Comparison of ENCODE assay signal across 17 cellular contexts in genomic region chr5:90873033-90873517, GRCh38.
A peak's percentile ranks its signal among the peaks of the same experiment; 100 is the strongest.
DNase-seq lines count a peak whose midpoint lies in the region; ATAC-seq, FAIRE-seq and TF ChIP-seq lines count a peak whose summit lies in the region.
"Had no signal": no experiment of that assay in that cellular context is flagged by ENCODE, and none has a peak within 500 bp of the region (broad histone marks: within the 10 kb centered on the region; RNA-seq: fewer than 3 reads in every experiment).

No MANE protein-coding gene starts in this region.

- CTCF ChIA-PET in activated CD4-positive, alpha-beta T cell treated with anti-CD3 and anti-CD28 coated beads for 36 hours (lab: Charles Lee) = interaction anchor here (1.1 to 3.0 kb wide), 3 partner anchors 9 to 511 kb away, joined by 3 to 13 read pairs (median 4); partner anchors contain the start of gene ARRDC3

- 55 to 57% methylated on average over 3 of the region's 3 CpGs for WGBS in pancreas, 2 donors

- no peaks in the 10 kb centered on the region for H3K27me3 ChIP-seq in pancreas
- H3K27me3 ChIP-seq in effector memory CD4-positive, alpha-beta T cell (replicated peaks; ENCODE audit: control insufficient read depth, insufficient read depth, low read length, poor library complexity, severe bottlenecking) = no peaks in the 10 kb centered on the region
- H3K27me3 ChIP-seq: ascending aorta, testis had no signal

- no peak overlapping the region for H3K4me3 ChIP-seq in pancreas
- no peak overlapping the region for H3K4me3 ChIP-seq in effector memory CD4-positive, alpha-beta T cell (ENCODE audit: insufficient read depth, low read depth, low read length, poor library complexity, severe bottlenecking)
- H3K4me3 ChIP-seq: ascending aorta, K562, mucosa of descending colon, testis had no signal

- H3K4me1 Mint-ChIP-seq in activated CD4-positive, alpha-beta T cell treated with anti-CD3 and anti-CD28 coated beads for 36 hours = peaks cover 30% of the 10 kb centered on the region
- H3K4me1 Mint-ChIP-seq in activated naive CD8-positive, alpha-beta T cell treated with anti-CD3 and anti-CD28 coated beads, Interleukin-2, amount 50 U/mL, for 24 hours = peaks cover 49% of the 10 kb centered on the region

- peak; percentile 86 for ATAC-seq in activated CD4-positive, alpha-beta T cell treated with anti-CD3 and anti-CD28 coated beads for 36 hours
- peak; percentile 80 for ATAC-seq in activated naive CD8-positive, alpha-beta T cell treated with anti-CD3 and anti-CD28 coated beads, Interleukin-2, amount 50 U/mL, for 24 hours
- peak in 3 of 4 donors; percentile 43 to 70 (median 69) for ATAC-seq in pancreas
- ATAC-seq: K562, mucosa of descending colon had no signal

- H3K27me3 Mint-ChIP-seq in activated CD4-positive, alpha-beta T cell treated with anti-CD3 and anti-CD28 coated beads for 36 hours = peaks cover 38% of the 10 kb centered on the region
- peaks cover 38% of the 10 kb centered on the region for H3K27me3 Mint-ChIP-seq in activated naive CD8-positive, alpha-beta T cell treated with anti-CD3 and anti-CD28 coated beads, Interleukin-2, amount 50 U/mL, for 24 hours
- H3K27me3 Mint-ChIP-seq: progenitor cell of endocrine pancreas had no signal

- H3K9me3 Mint-ChIP-seq in activated CD4-positive, alpha-beta T cell treated with anti-CD3 and anti-CD28 coated beads for 36 hours (ENCODE audit: low read depth) = no peaks in the 10 kb centered on the region
- no peaks in the 10 kb centered on the region for H3K9me3 Mint-ChIP-seq in activated naive CD8-positive, alpha-beta T cell treated with anti-CD3 and anti-CD28 coated beads, Interleukin-2, amount 50 U/mL, for 24 hours

- no peaks in the 10 kb centered on the region for H3K9me3 ChIP-seq in pancreas
- no peaks in the 10 kb centered on the region for H3K9me3 ChIP-seq in effector memory CD4-positive, alpha-beta T cell (ENCODE audit: control insufficient read depth, low read length)
- H3K9me3 ChIP-seq: ascending aorta, mucosa of descending colon, testis had no signal

- peaks cover 0 to 18% (median 13%) of the 10 kb centered on the region in 3 donors for H3K4me1 ChIP-seq in pancreas
- H3K4me1 ChIP-seq in effector memory CD4-positive, alpha-beta T cell (ENCODE audit: control insufficient read depth, insufficient read depth, low read length, poor library complexity, severe bottlenecking) = no peaks in the 10 kb centered on the region

- intact Hi-C loops in activated CD4-positive, alpha-beta T cell treated with anti-CD3 and anti-CD28 coated beads for 36 hours (cut with DNase I, micrococcal nuclease) = loop anchor here (1.0 to 10.0 kb wide), 4 partner anchors 184 to 297 kb away; no protein-coding TSS in a partner anchor
- intact Hi-C loops in pancreas (cut with DNase I) = no loop called here

- no peaks in the 10 kb centered on the region for H3K36me3 Mint-ChIP-seq in activated CD4-positive, alpha-beta T cell treated with anti-CD3 and anti-CD28 coated beads for 36 hours (ENCODE audit: low read depth)
- H3K36me3 Mint-ChIP-seq in activated naive CD8-positive, alpha-beta T cell treated with anti-CD3 and anti-CD28 coated beads, Interleukin-2, amount 50 U/mL, for 24 hours (ENCODE audit: low read depth) = no peaks in the 10 kb centered on the region

- TF ChIP-seq CTCF in pancreas (IDR thresholded peaks at IDR 0.05) = no peak

- POLR2A ChIA-PET in activated CD4-positive, alpha-beta T cell treated with anti-CD3 and anti-CD28 coated beads for 36 hours (lab: Charles Lee) = interaction anchor here (0.6 to 0.7 kb wide), 2 partner anchors 508 to 510 kb away, joined by 4 read pairs; partner anchors contain the start of gene ARRDC3

- no peak overlapping the region for H3K27ac ChIP-seq in pancreas
- no peak overlapping the region for H3K27ac ChIP-seq in effector memory CD4-positive, alpha-beta T cell (ENCODE audit: insufficient read depth, low read length, poor library complexity, severe bottlenecking)
- H3K27ac ChIP-seq: 22Rv1, ascending aorta, testis had no signal

- FAIRE-seq in pancreas (lab: Jason Lieb, UNC) = no peak
- FAIRE-seq: G401.6, K562 had no signal

- no peaks in the 10 kb centered on the region for H3K36me3 ChIP-seq in pancreas
- no peaks in the 10 kb centered on the region for H3K36me3 ChIP-seq in effector memory CD4-positive, alpha-beta T cell (ENCODE audit: control insufficient read depth, insufficient read depth, low read length)
- H3K36me3 ChIP-seq: ascending aorta had no signal

- peak; percentile 50 for DNase-seq in activated CD4-positive, alpha-beta T cell treated with anti-CD3 and anti-CD28 coated beads for 36 hours
- no peak for DNase-seq in activated CD4-positive, alpha-beta T cell treated with anti-CD3 and anti-CD28 coated beads for 1 hour
- DNase-seq in H4 (ENCODE audit: low spot score) = peak; percentile 39
- peak; percentile 37 for DNase-seq in activated naive CD8-positive, alpha-beta T cell treated with anti-CD3 and anti-CD28 coated beads, Interleukin-2, amount 50 U/mL, for 24 hours
- DNase-seq in pancreas = no peak
- DNase-seq in effector memory CD4-positive, alpha-beta T cell = no peak
- DNase-seq in COR-L47 (lab: John Stamatoyannopoulos, UW) = no peak
- DNase-seq in UCSD-AML1 (lab: John Stamatoyannopoulos, UW; ENCODE audit: unreplicated experiment) = no peak
- DNase-seq: mucosa of descending colon, NCI-H1436, NCI-H524 treated with DMSO at 0.1 percent for 48 hours, testis had no signal

- H3K27ac Mint-ChIP-seq in activated CD4-positive, alpha-beta T cell treated with anti-CD3 and anti-CD28 coated beads for 36 hours = no peak overlapping the region
- no peak overlapping the region for H3K27ac Mint-ChIP-seq in activated naive CD8-positive, alpha-beta T cell treated with anti-CD3 and anti-CD28 coated beads, Interleukin-2, amount 50 U/mL, for 24 hours
- H3K27ac Mint-ChIP-seq: progenitor cell of endocrine pancreas had no signal

- no peak overlapping the region for H3K4me3 Mint-ChIP-seq in activated CD4-positive, alpha-beta T cell treated with anti-CD3 and anti-CD28 coated beads for 36 hours
- peak overlapping the region; percentile 4 for H3K4me3 Mint-ChIP-seq in activated naive CD8-positive, alpha-beta T cell treated with anti-CD3 and anti-CD28 coated beads, Interleukin-2, amount 50 U/mL, for 24 hours

Comparison
In these comparisons a context has a peak if more than half of its experiments do, and no peak if none do; other contexts are left out.
1. DNase-seq: peak in activated CD4-positive, alpha-beta T cell treated with anti-CD3 and anti-CD28 coated beads for 36 hours (single experiment), H4 (single experiment) and activated naive CD8-positive, alpha-beta T cell treated with anti-CD3 and anti-CD28 coated beads, Interleukin-2, amount 50 U/mL, for 24 hours (single experiment); none in activated CD4-positive, alpha-beta T cell treated with anti-CD3 and anti-CD28 coated beads for 1 hour (single experiment), pancreas (0 of 6), effector memory CD4-positive, alpha-beta T cell (0 of 3), COR-L47 (single experiment) and UCSD-AML1 (single experiment).
2. intact Hi-C loops: an anchor here in activated CD4-positive, alpha-beta T cell treated with anti-CD3 and anti-CD28 coated beads for 36 hours (1.0 to 10.0 kb wide); none called in pancreas.
3. Peak in every context shown above with its lines, with median percentiles within 50 percentile points of each other: ATAC-seq.